35 cellular contexts compared by ENCODE assay signal in the genomic region with DNA sequence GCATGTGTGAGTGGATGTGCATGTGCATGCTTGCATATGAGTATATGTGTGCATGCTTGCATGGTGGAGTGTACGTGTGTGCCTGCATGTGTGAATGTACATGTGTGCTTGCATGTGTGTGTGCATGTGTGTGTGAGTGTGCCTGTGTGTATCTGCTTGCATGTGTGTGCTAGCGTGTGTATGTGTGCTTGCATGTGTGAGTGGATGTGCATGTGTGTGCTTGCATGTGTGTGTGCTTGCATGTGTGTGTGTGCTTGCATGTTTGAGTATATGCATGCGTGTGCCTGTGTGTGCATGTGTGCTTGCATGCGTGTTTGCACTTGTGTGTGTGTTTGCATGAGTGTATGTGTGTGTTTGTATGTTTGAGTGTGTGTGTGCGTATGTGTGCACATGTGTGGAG.
"Had no signal": no experiment of that assay in that cellular context is flagged by ENCODE, and none has a peak within 500 bp of the region (broad histone marks: within the 10 kb centered on the region; RNA-seq: fewer than 3 reads in every experiment).

No MANE protein-coding gene starts in this region.

- H3K4me3 ChIP-seq: esophagus squamous epithelium, heart right ventricle, left lung, lower lobe of right lung, pancreas, prostate gland, smooth muscle cell, upper lobe of left lung had no signal

- H3K4me3 Mint-ChIP-seq: activated naive CD4-positive, alpha-beta T cell treated with anti-CD3 and anti-CD28 coated beads, Interleukin-2, amount 50 U/mL, for 24 hours; activated naive CD8-positive, alpha-beta T cell treated with anti-CD3 and anti-CD28 coated beads, Interleukin-2, amount 50 U/mL, for 24 hours; activated T-cell treated with anti-CD3 and anti-CD28 coated beads, Interleukin-2, amount 50 U/mL, for 4 hours; natural killer cell; stimulated activated memory B cell treated with anti-CD40 and anti-IgM and Interleukin-4, amounts not matched to agents 10 μg/mL and 1 μg/mL and 100 μg/mL, for 72 hours; stimulated activated naive CD8-positive, alpha-beta T cell treated with anti-CD3 and anti-CD28 coated beads, Interleukin-15, amount 100 ng/mL, for 72 hours; T-helper 17 cell had no signal

- FAIRE-seq: pancreas had no signal

- ATAC-seq: activated CD4-positive, CD25-positive, alpha-beta regulatory T cell treated with anti-CD3 and anti-CD28 coated beads, Interleukin-2, amount 50 U/mL, for 24 hours; activated naive CD8-positive, alpha-beta T cell treated with anti-CD3 and anti-CD28 coated beads, Interleukin-2, amount 50 U/mL, for 24 hours; activated T-cell treated with anti-CD3 and anti-CD28 coated beads, Interleukin-2, amount 50 U/mL, for 4 hours; heart right ventricle; left lung; lower lobe of right lung; natural killer cell; pancreas; stimulated activated memory B cell treated with anti-CD40 and anti-IgM and Interleukin-4, amounts not matched to agents 10 μg/mL and 1 μg/mL and 100 μg/mL, for 72 hours; stimulated activated naive CD8-positive, alpha-beta T cell treated with anti-CD3 and anti-CD28 coated beads, Interleukin-15, amount 100 ng/mL, for 72 hours; T-helper 17 cell had no signal

- H3K27ac Mint-ChIP-seq: activated naive CD8-positive, alpha-beta T cell treated with anti-CD3 and anti-CD28 coated beads, Interleukin-2, amount 50 U/mL, for 24 hours; activated T-helper 2 cell treated with anti-CD3 and anti-CD28 coated beads, Interferon-gamma antibody, Interleukin-2, Interleukin-4, amounts not matched to agents 10 μg/mL and 5 μg/mL and 100 μg/mL, durations not matched to agents 14 hours and 24 hours and 36 hours; natural killer cell; stimulated activated memory B cell treated with anti-CD40 and anti-IgM and Interleukin-4, amounts not matched to agents 10 μg/mL and 1 μg/mL and 100 μg/mL, for 72 hours; stimulated activated naive CD8-positive, alpha-beta T cell treated with anti-CD3 and anti-CD28 coated beads, Interleukin-15, amount 100 ng/mL, for 72 hours; T-helper 17 cell had no signal

- H3K27me3 ChIP-seq: pancreas, upper lobe of left lung had no signal

- H3K27ac ChIP-seq: epithelial cell of prostate, esophagus squamous epithelium, heart right ventricle, left lung, lower lobe of right lung, pancreas, prostate gland, upper lobe of left lung, WERI-Rb-1 had no signal

- DNase-seq: activated CD4-positive, alpha-beta T cell treated with anti-CD3 and anti-CD28 coated beads for 48 hours; activated CD4-positive, alpha-beta T cell treated with anti-CD3 and anti-CD28 coated beads, Interleukin-2, amount 50 U/mL, for 48 hours; activated CD8-positive, alpha-beta memory T cell treated with anti-CD3 and anti-CD28 coated beads, Interleukin-2, amount 50 U/mL, for 48 hours; activated naive CD8-positive, alpha-beta T cell treated with anti-CD3 and anti-CD28 coated beads, Interleukin-2, amount 50 U/mL, for 24 hours; activated T-cell treated with anti-CD3 and anti-CD28 coated beads, Interleukin-2, amount 50 U/mL, for 4 hours; amygdala; central memory CD4-positive, alpha-beta T cell; dermis blood vessel endothelial cell; effector CD4-positive, alpha-beta T cell; esophagus squamous epithelium; foreskin melanocyte; heart right ventricle; kidney glomerular epithelial cell; lower lobe of right lung; mesendoderm; natural killer cell; nucleus accumbens; stimulated activated CD4-positive, alpha-beta T cell treated with anti-CD3 and anti-CD28 coated beads, Interleukin-1b, Interleukin-23, amount 100 ng/mL, for 48 hours; stimulated activated CD4-positive, alpha-beta T cell treated with anti-CD3 and anti-CD28 coated beads, Interleukin-4, amount 100 ng/mL, for 4 hours; stimulated activated CD8-positive, alpha-beta memory T cell treated with anti-CD3 and anti-CD28 coated beads, Interleukin-4, amount 100 ng/mL, for 48 hours; stimulated activated naive CD8-positive, alpha-beta T cell treated with anti-CD3 and anti-CD28 coated beads, Interleukin-15, amount 100 ng/mL, for 72 hours; substantia nigra; T-helper 17 cell; T1000; WERI-Rb-1 had no signal

- H3K4me2 ChIP-seq: smooth muscle cell had no signal

- H3K36me3 ChIP-seq: esophagus squamous epithelium, heart right ventricle, left lung, lower lobe of right lung, pancreas, prostate gland, upper lobe of left lung, WERI-Rb-1 had no signal

- H3K9me3 ChIP-seq: pancreas, prostate gland had no signal
